In genomic region chr6:31765910-31766794, GRCh38 we compare ENCODE assay signal across 12 cellular contexts. TPM values are rescaled to one million over a fixed set of nuclear protein-coding genes. Genes with fewer than 3 reads are reported as not detected.
DNase-seq lines count a peak whose midpoint lies in the region; ATAC-seq and TF ChIP-seq lines count a peak whose summit lies in the region.
"Had no signal": no experiment of that assay in that cellular context is flagged by ENCODE, and none has a peak within 500 bp of the region (broad histone marks: within the 10 kb centered on the region; RNA-seq: fewer than 3 reads in every experiment).

No MANE protein-coding gene starts in this region.

- H3K36me3 Mint-ChIP-seq in nephron progenitor cell (ENCODE audit: low read depth) = peaks cover 18% of the 10 kb centered on the region

- peak overlapping the region; percentile 73 for H3K4me3 Mint-ChIP-seq in nephron progenitor cell
- H3K4me3 Mint-ChIP-seq: CD4-positive, CD25-positive, alpha-beta regulatory T cell had no signal

- POLR2A ChIA-PET in AG04450 (lab: Yijun Ruan, JAX) = interaction anchor here (0.6 to 1.0 kb wide), 2 partner anchors 56 to 61 kb away, joined by 3 to 4 read pairs; partner anchors contain the start of gene HSPA1B

- no peaks in the 10 kb centered on the region for H3K9me3 Mint-ChIP-seq in nephron progenitor cell

- peaks cover 4% of the 10 kb centered on the region; the same call in 1 of the 2 replicates for H3K4me1 ChIP-seq in SJCRH30

- H3K4me1 Mint-ChIP-seq in nephron progenitor cell = peaks cover 46% of the 10 kb centered on the region

- DNase-seq in AG04450 (ENCODE audit: low read depth, low spot score) = no peak
- DNase-seq in NCI-H510A (lab: John Stamatoyannopoulos, UW) = peak; percentile 25
- DNase-seq in fibroblast of villous mesenchyme (ENCODE audit: low read depth) = peak; percentile 14
- DNase-seq in nephron progenitor cell = peak; percentile 26
- DNase-seq in SJCRH30 = no peak
- DNase-seq in DMS153 (lab: John Stamatoyannopoulos, UW) = no peak
- no peak for DNase-seq in HuH-7 (ENCODE audit: low spot score)
- DNase-seq: activated CD4-positive, CD25-positive, alpha-beta regulatory T cell; CD4-positive, CD25-positive, alpha-beta regulatory T cell; midbrain had no signal

- peak overlapping the region; percentile 50 for H3K4me3 ChIP-seq in AG04450 (ENCODE audit: low read depth, low read length)
- peak overlapping the region; percentile 42 for H3K4me3 ChIP-seq in fibroblast of villous mesenchyme (ENCODE audit: low read depth, low read length)
- H3K4me3 ChIP-seq in SJCRH30 = no peak overlapping the region
- H3K4me3 ChIP-seq: GM12878 had no signal

- no peak for ATAC-seq in GM21825 (IDR thresholded peaks at IDR 0.05; ENCODE audit: unreplicated experiment)
- ATAC-seq: GM12878 had no signal

- no peaks in the 10 kb centered on the region for H3K36me3 ChIP-seq in SJCRH30

- TF ChIP-seq CTCF in AG04450 (IDR thresholded peaks at IDR 0.05; ENCODE audit: low read depth, low read length) (no peak), fibroblast of villous mesenchyme (IDR thresholded peaks at IDR 0.05; ENCODE audit: insufficient read depth, low read depth, low read length) (no peak), nephron progenitor cell (IDR thresholded peaks at IDR 0.05) (no peak)

- H3K27ac Mint-ChIP-seq in nephron progenitor cell = no peak overlapping the region

- H3K27ac ChIP-seq in AG04450 (ENCODE audit: low read depth, low read length) (no peak overlapping the region), SJCRH30 (no peak overlapping the region)

- peaks cover 8% of the 10 kb centered on the region for H3K27me3 Mint-ChIP-seq in nephron progenitor cell (ENCODE audit: low read depth, poor library complexity)
- H3K27me3 Mint-ChIP-seq: CD4-positive, CD25-positive, alpha-beta regulatory T cell had no signal

- CTCF ChIA-PET in AG04450 (lab: Charles Lee) = interaction anchor here (0.9 to 1.1 kb wide), 2 partner anchors 25 to 30 kb away, joined by 3 read pairs; no protein-coding TSS in a partner anchor

- H3K9me3 ChIP-seq in AG04450 (ENCODE audit: control insufficient read depth, insufficient read depth, low read length) = no peaks in the 10 kb centered on the region; the same call in 1 of the 2 replicates
- no peaks in the 10 kb centered on the region for H3K9me3 ChIP-seq in SJCRH30 (replicated peaks)

- H3K27me3 ChIP-seq in AG04450 (ENCODE audit: control insufficient read depth, insufficient read depth, low read length) (no peaks in the 10 kb centered on the region), SJCRH30 (no peaks in the 10 kb centered on the region)

RNA-seq across cellular contexts. Expression of gene SAPCD1, which starts 3.7 kb away (rescaled TPM):
- 0.24 and 0.88 TPM in 2 replicates for polyA plus RNA-seq in AG04450 (2011; rRNA removed)
- polyA minus RNA-seq in AG04450 (2011; rRNA and poly(A)+ RNA removed) = not detected in 2 replicates
- 0.43 and 1.3 TPM in 2 replicates for total RNA-seq in fibroblast of villous mesenchyme
- 0.89 and 1.4 TPM in 2 replicates for total RNA-seq in SJCRH30 (2014; rRNA removed; shearing (Covaris generic))
- polyA plus RNA-seq: CD4-positive, CD25-positive, alpha-beta regulatory T cell had no signal

RNA-seq across cellular contexts. Expression of gene VWA7, which starts 11.0 kb away (rescaled TPM):
- polyA plus RNA-seq in AG04450 (2011; rRNA removed) = 0.10 and 0.32 TPM in 2 replicates
- 0.26 and 0.78 TPM in 2 replicates for polyA minus RNA-seq in AG04450 (2011; rRNA and poly(A)+ RNA removed)
- under 0.01 TPM in 2 replicates for total RNA-seq in fibroblast of villous mesenchyme
- 0.28 and 0.34 TPM in 2 replicates for total RNA-seq in SJCRH30 (2014; rRNA removed; shearing (Covaris generic))

RNA-seq across cellular contexts. Expression of gene MSH5, which starts 26.3 kb away (rescaled TPM):
- 6.4 and 7.2 TPM in 2 replicates for polyA plus RNA-seq in AG04450 (2011; rRNA removed)
- 9.8 and 13.9 TPM in 2 replicates for polyA minus RNA-seq in AG04450 (2011; rRNA and poly(A)+ RNA removed)
- total RNA-seq in fibroblast of villous mesenchyme = 9.5 and 13.9 TPM in 2 replicates
- total RNA-seq in SJCRH30 (2014; rRNA removed; shearing (Covaris generic)) = 12.9 and 13.4 TPM in 2 replicates

RNA-seq across cellular contexts. Expression of gene VARS1, which starts 29.4 kb away (rescaled TPM):
- polyA plus RNA-seq in AG04450 (2011; rRNA removed) = 16.0 and 23.9 TPM in 2 replicates
- 54.4 and 69.8 TPM in 2 replicates for polyA minus RNA-seq in AG04450 (2011; rRNA and poly(A)+ RNA removed)
- 60.0 and 73.1 TPM in 2 replicates for total RNA-seq in fibroblast of villous mesenchyme
- total RNA-seq in SJCRH30 (2014; rRNA removed; shearing (Covaris generic)) = 42.5 and 45.8 TPM in 2 replicates

RNA-seq across cellular contexts. Expression of gene CLIC1, which starts 29.8 kb away (rescaled TPM):
- polyA plus RNA-seq in AG04450 (2011; rRNA removed) = 466 and 531 TPM in 2 replicates
- polyA minus RNA-seq in AG04450 (2011; rRNA and poly(A)+ RNA removed) = 384 and 467 TPM in 2 replicates
- total RNA-seq in fibroblast of villous mesenchyme = 586 and 701 TPM in 2 replicates
- 210 and 234 TPM in 2 replicates for total RNA-seq in SJCRH30 (2014; rRNA removed; shearing (Covaris generic))

Comparison
In these comparisons a context has a peak if more than half of its experiments do, and no peak if none do; other contexts are left out.
1. DNase-seq: peak in NCI-H510A (single experiment), fibroblast of villous mesenchyme (single experiment) and nephron progenitor cell (single experiment); none in AG04450 (single experiment), SJCRH30 (0 of 2), DMS153 (single experiment) and HuH-7 (single experiment).